In the genomic region with DNA sequence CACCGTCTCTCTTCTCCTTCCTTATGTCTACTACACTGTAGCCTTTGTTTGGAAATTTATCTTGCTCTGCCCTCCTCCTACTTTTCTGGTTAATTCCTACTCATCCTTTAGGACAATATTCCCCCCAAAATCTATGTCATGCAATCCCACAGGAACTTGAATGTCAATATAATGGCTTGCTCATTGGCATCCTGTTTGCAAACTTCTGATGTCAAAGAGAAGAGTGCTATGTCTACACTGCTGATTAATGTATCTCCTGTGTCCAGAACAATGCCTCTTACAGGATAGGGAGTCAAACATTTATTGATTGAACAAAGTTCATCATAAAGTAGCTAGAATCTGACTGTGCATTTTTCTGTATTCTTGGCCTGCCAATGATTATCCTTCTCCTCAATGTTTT, we compare ENCODE assay signal across 1 cellular context.
TF ChIP-seq lines count a peak whose summit lies in the region.

No MANE protein-coding gene starts in this region.

TF ChIP-seq in HepG2, 621 proteins besides CTCF, POLR2A, EP300 and RAD21 (continued from another document and continues in another):
- TF ChIP-seq, protein P1, sequence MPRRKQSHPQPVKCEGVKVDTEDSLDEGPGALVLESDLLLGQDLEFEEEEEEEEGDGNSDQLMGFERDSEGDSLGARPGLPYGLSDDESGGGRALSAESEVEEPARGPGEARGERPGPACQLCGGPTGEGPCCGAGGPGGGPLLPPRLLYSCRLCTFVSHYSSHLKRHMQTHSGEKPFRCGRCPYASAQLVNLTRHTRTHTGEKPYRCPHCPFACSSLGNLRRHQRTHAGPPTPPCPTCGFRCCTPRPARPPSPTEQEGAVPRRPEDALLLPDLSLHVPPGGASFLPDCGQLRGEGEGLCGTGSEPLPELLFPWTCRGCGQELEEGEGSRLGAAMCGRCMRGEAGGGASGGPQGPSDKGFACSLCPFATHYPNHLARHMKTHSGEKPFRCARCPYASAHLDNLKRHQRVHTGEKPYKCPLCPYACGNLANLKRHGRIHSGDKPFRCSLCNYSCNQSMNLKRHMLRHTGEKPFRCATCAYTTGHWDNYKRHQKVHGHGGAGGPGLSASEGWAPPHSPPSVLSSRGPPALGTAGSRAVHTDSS (CRISPR knock-in tag; conservative IDR thresholded peaks at IDR 0.05), result no peak
- TF ChIP-seq, protein P2, sequence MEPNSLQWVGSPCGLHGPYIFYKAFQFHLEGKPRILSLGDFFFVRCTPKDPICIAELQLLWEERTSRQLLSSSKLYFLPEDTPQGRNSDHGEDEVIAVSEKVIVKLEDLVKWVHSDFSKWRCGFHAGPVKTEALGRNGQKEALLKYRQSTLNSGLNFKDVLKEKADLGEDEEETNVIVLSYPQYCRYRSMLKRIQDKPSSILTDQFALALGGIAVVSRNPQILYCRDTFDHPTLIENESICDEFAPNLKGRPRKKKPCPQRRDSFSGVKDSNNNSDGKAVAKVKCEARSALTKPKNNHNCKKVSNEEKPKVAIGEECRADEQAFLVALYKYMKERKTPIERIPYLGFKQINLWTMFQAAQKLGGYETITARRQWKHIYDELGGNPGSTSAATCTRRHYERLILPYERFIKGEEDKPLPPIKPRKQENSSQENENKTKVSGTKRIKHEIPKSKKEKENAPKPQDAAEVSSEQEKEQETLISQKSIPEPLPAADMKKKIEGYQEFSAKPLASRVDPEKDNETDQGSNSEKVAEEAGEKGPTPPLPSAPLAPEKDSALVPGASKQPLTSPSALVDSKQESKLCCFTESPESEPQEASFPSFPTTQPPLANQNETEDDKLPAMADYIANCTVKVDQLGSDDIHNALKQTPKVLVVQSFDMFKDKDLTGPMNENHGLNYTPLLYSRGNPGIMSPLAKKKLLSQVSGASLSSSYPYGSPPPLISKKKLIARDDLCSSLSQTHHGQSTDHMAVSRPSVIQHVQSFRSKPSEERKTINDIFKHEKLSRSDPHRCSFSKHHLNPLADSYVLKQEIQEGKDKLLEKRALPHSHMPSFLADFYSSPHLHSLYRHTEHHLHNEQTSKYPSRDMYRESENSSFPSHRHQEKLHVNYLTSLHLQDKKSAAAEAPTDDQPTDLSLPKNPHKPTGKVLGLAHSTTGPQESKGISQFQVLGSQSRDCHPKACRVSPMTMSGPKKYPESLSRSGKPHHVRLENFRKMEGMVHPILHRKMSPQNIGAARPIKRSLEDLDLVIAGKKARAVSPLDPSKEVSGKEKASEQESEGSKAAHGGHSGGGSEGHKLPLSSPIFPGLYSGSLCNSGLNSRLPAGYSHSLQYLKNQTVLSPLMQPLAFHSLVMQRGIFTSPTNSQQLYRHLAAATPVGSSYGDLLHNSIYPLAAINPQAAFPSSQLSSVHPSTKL (CRISPR knock-in tag; IDR thresholded peaks at IDR 0.05), result peak; percentile 94
- TF ChIP-seq HNF4A (CRISPR knock-in tag; IDR thresholded peaks at IDR 0.05), result peak; percentile 85
- TF ChIP-seq ZNF282 (IDR thresholded peaks at IDR 0.05; ENCODE audit: partially characterized antibody), result no peak
- TF ChIP-seq RBFOX2 (IDR thresholded peaks at IDR 0.05; ENCODE audit: low read depth, low read length), result no peak
- TF ChIP-seq DR1 (CRISPR knock-in tag; IDR thresholded peaks at IDR 0.05), result no peak
- peak; percentile 75; the same call in 1 of the 2 replicates for TF ChIP-seq FOSL2 (CRISPR knock-in tag; IDR thresholded peaks at IDR 0.05)
- no peak for TF ChIP-seq ZFYVE20 (CRISPR knock-in tag; IDR thresholded peaks at IDR 0.05; ENCODE audit: borderline replicate concordance, low read depth)
- TF ChIP-seq, protein P3, sequence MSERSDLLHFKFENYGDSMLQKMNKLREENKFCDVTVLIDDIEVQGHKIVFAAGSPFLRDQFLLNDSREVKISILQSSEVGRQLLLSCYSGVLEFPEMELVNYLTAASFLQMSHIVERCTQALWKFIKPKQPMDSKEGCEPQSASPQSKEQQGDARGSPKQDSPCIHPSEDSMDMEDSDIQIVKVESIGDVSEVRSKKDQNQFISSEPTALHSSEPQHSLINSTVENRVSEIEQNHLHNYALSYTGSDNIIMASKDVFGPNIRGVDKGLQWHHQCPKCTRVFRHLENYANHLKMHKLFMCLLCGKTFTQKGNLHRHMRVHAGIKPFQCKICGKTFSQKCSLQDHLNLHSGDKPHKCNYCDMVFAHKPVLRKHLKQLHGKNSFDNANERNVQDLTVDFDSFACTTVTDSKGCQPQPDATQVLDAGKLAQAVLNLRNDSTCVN (CRISPR knock-in tag; IDR thresholded peaks at IDR 0.05; ENCODE audit: borderline replicate concordance), result no peak
- TF ChIP-seq GLI4 (CRISPR knock-in tag; IDR thresholded peaks at IDR 0.05; ENCODE audit: borderline replicate concordance), result no peak
- TF ChIP-seq PCBP1 (IDR thresholded peaks at IDR 0.05; ENCODE audit: borderline replicate concordance, low read depth, low read length), result no peak
- TF ChIP-seq ZNF674 (CRISPR knock-in tag; IDR thresholded peaks at IDR 0.05; ENCODE audit: low read depth), result no peak
- 0 out of 2 replicates have a peak, but pooled peaks have one; percentile 36 for TF ChIP-seq PPARG (CRISPR knock-in tag; conservative IDR thresholded peaks at IDR 0.05)
- TF ChIP-seq ZNF205 (CRISPR knock-in tag; IDR thresholded peaks at IDR 0.05), result 0 out of 2 replicates have a peak, but pooled peaks have one; percentile 23
- TF ChIP-seq, protein P4, sequence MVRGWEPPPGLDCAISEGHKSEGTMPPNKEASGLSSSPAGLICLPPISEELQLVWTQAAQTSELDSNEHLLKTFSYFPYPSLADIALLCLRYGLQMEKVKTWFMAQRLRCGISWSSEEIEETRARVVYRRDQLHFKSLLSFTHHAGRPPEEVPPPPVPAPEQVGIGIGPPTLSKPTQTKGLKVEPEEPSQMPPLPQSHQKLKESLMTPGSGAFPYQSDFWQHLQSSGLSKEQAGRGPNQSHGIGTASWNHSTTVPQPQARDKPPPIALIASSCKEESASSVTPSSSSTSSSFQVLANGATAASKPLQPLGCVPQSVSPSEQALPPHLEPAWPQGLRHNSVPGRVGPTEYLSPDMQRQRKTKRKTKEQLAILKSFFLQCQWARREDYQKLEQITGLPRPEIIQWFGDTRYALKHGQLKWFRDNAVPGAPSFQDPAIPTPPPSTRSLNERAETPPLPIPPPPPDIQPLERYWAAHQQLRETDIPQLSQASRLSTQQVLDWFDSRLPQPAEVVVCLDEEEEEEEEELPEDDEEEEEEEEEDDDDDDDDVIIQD (CRISPR knock-in tag; IDR thresholded peaks at IDR 0.05; ENCODE audit: low read depth), result peak; percentile 55; the same call in 1 of the 2 replicates
- TF ChIP-seq KDM6A (CRISPR knock-in tag; IDR thresholded peaks at IDR 0.05; ENCODE audit: low read depth), result peak; percentile 60; the same call in 1 of the 2 replicates
- TF ChIP-seq SIX1 (CRISPR knock-in tag; IDR thresholded peaks at IDR 0.05; ENCODE audit: borderline replicate concordance), result peak; percentile 59; the same call in 1 of the 2 replicates
- peak; percentile 17; the same call in 1 of the 2 replicates for TF ChIP-seq POGZ (CRISPR knock-in tag; IDR thresholded peaks at IDR 0.05)
- peak; percentile 58; the same call in 1 of the 2 replicates for TF ChIP-seq SALL1 (CRISPR knock-in tag; IDR thresholded peaks at IDR 0.05)
- TF ChIP-seq GFI1 (CRISPR knock-in tag; IDR thresholded peaks at IDR 0.05; ENCODE audit: borderline replicate concordance), result peak; percentile 82
- TF ChIP-seq NR2F2 (IDR thresholded peaks at IDR 0.05; ENCODE audit: borderline replicate concordance, low read depth), result 0 out of 2 replicates have a peak, but pooled peaks have one; percentile 21
- peak; percentile 82; the same call in 1 of the 2 replicates for TF ChIP-seq ZNF644 (CRISPR knock-in tag; IDR thresholded peaks at IDR 0.05; ENCODE audit: low read depth)
- TF ChIP-seq JUNB (CRISPR knock-in tag; IDR thresholded peaks at IDR 0.05; ENCODE audit: borderline replicate concordance), result peak; percentile 71; the same call in 1 of the 2 replicates
- TF ChIP-seq, protein P5, sequence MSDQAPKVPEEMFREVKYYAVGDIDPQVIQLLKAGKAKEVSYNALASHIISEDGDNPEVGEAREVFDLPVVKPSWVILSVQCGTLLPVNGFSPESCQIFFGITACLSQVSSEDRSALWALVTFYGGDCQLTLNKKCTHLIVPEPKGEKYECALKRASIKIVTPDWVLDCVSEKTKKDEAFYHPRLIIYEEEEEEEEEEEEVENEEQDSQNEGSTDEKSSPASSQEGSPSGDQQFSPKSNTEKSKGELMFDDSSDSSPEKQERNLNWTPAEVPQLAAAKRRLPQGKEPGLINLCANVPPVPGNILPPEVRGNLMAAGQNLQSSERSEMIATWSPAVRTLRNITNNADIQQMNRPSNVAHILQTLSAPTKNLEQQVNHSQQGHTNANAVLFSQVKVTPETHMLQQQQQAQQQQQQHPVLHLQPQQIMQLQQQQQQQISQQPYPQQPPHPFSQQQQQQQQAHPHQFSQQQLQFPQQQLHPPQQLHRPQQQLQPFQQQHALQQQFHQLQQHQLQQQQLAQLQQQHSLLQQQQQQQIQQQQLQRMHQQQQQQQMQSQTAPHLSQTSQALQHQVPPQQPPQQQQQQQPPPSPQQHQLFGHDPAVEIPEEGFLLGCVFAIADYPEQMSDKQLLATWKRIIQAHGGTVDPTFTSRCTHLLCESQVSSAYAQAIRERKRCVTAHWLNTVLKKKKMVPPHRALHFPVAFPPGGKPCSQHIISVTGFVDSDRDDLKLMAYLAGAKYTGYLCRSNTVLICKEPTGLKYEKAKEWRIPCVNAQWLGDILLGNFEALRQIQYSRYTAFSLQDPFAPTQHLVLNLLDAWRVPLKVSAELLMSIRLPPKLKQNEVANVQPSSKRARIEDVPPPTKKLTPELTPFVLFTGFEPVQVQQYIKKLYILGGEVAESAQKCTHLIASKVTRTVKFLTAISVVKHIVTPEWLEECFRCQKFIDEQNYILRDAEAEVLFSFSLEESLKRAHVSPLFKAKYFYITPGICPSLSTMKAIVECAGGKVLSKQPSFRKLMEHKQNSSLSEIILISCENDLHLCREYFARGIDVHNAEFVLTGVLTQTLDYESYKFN (CRISPR knock-in tag; conservative IDR thresholded peaks at IDR 0.05), result peak; percentile 93
- TF ChIP-seq, protein P6, sequence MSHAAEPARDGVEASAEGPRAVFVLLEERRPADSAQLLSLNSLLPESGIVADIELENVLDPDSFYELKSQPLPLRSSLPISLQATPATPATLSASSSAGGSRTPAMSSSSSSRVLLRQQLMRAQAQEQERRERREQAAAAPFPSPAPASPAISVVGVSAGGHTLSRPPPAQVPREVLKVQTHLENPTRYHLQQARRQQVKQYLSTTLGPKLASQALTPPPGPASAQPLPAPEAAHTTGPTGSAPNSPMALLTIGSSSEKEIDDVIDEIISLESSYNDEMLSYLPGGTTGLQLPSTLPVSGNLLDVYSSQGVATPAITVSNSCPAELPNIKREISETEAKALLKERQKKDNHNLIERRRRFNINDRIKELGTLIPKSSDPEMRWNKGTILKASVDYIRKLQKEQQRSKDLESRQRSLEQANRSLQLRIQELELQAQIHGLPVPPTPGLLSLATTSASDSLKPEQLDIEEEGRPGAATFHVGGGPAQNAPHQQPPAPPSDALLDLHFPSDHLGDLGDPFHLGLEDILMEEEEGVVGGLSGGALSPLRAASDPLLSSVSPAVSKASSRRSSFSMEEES (CRISPR knock-in tag; IDR thresholded peaks at IDR 0.05), result peak; percentile 37; the same call in 1 of the 2 replicates
- no peak for TF ChIP-seq KLF11 (CRISPR knock-in tag; IDR thresholded peaks at IDR 0.05)
- TF ChIP-seq ONECUT2 (CRISPR knock-in tag; IDR thresholded peaks at IDR 0.05), result peak; percentile 95
- TF ChIP-seq, protein P7, sequence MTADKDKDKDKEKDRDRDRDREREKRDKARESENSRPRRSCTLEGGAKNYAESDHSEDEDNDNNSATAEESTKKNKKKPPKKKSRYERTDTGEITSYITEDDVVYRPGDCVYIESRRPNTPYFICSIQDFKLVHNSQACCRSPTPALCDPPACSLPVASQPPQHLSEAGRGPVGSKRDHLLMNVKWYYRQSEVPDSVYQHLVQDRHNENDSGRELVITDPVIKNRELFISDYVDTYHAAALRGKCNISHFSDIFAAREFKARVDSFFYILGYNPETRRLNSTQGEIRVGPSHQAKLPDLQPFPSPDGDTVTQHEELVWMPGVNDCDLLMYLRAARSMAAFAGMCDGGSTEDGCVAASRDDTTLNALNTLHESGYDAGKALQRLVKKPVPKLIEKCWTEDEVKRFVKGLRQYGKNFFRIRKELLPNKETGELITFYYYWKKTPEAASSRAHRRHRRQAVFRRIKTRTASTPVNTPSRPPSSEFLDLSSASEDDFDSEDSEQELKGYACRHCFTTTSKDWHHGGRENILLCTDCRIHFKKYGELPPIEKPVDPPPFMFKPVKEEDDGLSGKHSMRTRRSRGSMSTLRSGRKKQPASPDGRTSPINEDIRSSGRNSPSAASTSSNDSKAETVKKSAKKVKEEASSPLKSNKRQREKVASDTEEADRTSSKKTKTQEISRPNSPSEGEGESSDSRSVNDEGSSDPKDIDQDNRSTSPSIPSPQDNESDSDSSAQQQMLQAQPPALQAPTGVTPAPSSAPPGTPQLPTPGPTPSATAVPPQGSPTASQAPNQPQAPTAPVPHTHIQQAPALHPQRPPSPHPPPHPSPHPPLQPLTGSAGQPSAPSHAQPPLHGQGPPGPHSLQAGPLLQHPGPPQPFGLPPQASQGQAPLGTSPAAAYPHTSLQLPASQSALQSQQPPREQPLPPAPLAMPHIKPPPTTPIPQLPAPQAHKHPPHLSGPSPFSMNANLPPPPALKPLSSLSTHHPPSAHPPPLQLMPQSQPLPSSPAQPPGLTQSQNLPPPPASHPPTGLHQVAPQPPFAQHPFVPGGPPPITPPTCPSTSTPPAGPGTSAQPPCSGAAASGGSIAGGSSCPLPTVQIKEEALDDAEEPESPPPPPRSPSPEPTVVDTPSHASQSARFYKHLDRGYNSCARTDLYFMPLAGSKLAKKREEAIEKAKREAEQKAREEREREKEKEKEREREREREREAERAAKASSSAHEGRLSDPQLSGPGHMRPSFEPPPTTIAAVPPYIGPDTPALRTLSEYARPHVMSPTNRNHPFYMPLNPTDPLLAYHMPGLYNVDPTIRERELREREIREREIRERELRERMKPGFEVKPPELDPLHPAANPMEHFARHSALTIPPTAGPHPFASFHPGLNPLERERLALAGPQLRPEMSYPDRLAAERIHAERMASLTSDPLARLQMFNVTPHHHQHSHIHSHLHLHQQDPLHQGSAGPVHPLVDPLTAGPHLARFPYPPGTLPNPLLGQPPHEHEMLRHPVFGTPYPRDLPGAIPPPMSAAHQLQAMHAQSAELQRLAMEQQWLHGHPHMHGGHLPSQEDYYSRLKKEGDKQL (CRISPR knock-in tag; IDR thresholded peaks at IDR 0.05; ENCODE audit: low read depth), result 0 out of 2 replicates have a peak, but pooled peaks have one; percentile 29
- 0 out of 2 replicates have a peak, but pooled peaks have one; percentile 19 for TF ChIP-seq HHEX (CRISPR knock-in tag; IDR thresholded peaks at IDR 0.05)
- no peak for TF ChIP-seq TAF15 (IDR thresholded peaks at IDR 0.05; ENCODE audit: low read depth, low read length, poor library complexity, severe bottlenecking)
- TF ChIP-seq ZNF614 (CRISPR knock-in tag; IDR thresholded peaks at IDR 0.05; ENCODE audit: borderline replicate concordance), result 0 out of 2 replicates have a peak, but pooled peaks have one; percentile 33
- no peak for TF ChIP-seq ATAD3A (CRISPR knock-in tag; IDR thresholded peaks at IDR 0.05)
- TF ChIP-seq, protein P8, sequence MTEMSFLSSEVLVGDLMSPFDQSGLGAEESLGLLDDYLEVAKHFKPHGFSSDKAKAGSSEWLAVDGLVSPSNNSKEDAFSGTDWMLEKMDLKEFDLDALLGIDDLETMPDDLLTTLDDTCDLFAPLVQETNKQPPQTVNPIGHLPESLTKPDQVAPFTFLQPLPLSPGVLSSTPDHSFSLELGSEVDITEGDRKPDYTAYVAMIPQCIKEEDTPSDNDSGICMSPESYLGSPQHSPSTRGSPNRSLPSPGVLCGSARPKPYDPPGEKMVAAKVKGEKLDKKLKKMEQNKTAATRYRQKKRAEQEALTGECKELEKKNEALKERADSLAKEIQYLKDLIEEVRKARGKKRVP (CRISPR knock-in tag; IDR thresholded peaks at IDR 0.05), result peak in 1 of 2 experiments; percentile 67; a peak in 2 of 4 replicates
- no peak for TF ChIP-seq GATA4 (IDR thresholded peaks at IDR 0.05; ENCODE audit: borderline replicate concordance, low read depth)
- peak; percentile 86 for TF ChIP-seq MAFF (IDR thresholded peaks at IDR 0.05; ENCODE audit: low read depth, low read length)
- TF ChIP-seq TARDBP (CRISPR knock-in tag; IDR thresholded peaks at IDR 0.05), result peak; percentile 49; the same call in 1 of the 2 replicates
- TF ChIP-seq SP5 (CRISPR knock-in tag; IDR thresholded peaks at IDR 0.05; ENCODE audit: borderline replicate concordance, low read depth), result peak; percentile 50; the same call in 1 of the 2 replicates
